15 cellular contexts compared by ENCODE assay signal in the genomic region with DNA sequence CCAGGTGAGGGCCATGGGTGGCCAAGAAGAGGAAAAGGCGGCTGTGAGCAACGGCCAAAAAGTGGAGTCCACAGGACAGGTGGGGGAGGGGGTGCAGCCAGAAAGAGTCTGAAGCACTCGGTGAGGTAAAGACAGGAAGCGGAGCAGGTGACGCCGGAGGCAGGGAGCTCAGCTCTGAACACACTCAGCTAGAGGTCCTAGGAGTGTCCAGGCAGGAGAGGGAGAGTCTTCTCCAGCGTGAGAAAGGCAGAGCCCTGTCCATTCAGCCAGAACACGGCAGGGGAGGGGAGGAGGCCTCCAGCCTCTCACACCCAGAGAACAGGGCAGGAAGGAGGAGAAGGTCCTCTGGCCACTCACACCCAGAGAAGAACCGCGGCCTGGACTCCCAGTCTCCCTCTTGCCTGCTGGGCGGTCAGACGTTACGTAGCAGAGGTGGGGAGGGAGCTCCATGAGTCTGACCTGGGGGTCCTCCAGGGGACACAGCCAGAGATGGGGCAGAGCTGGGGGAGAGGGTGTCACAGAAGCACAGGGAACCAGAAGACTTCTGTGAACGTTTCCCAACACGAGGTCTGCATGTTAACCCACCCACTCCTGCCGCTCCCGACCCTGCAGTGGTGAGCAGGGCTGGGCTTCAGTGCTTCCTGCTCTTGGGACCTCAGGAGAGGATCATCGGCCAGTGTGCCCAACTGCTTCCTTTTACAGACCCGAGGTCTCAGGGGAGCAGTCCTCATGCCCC.
DNase-seq lines count a peak whose midpoint lies in the region; ATAC-seq and TF ChIP-seq lines count a peak whose summit lies in the region.
"Had no signal": no experiment of that assay in that cellular context is flagged by ENCODE, and none has a peak within 500 bp of the region (broad histone marks: within the 10 kb centered on the region; RNA-seq: fewer than 3 reads in every experiment).

No MANE protein-coding gene starts in this region.

- ATAC-seq in GM18861 (IDR thresholded peaks at IDR 0.05; ENCODE audit: unreplicated experiment) = no peak
- ATAC-seq in GM21515 (IDR thresholded peaks at IDR 0.05; ENCODE audit: unreplicated experiment) = no peak
- ATAC-seq: effector memory CD8-positive, alpha-beta T cell had no signal

- H3K4me1 Mint-ChIP-seq in endodermal cell = peaks cover 3% of the 10 kb centered on the region
- H3K4me1 Mint-ChIP-seq in nephron = peaks cover 9% of the 10 kb centered on the region

- H3K27me3 ChIP-seq in BLaER1 treated with 17β-estradiol and CSF1 and Interleukin-3, amounts not matched to agents 10 nM and 100 nM = no peaks in the 10 kb centered on the region
- H3K27me3 ChIP-seq in endodermal cell (ENCODE audit: control insufficient read depth, insufficient read depth, low read length, poor library complexity, severe bottlenecking) = no peaks in the 10 kb centered on the region
- H3K27me3 ChIP-seq: MG63, ovary had no signal

- H3K9me3 ChIP-seq in BLaER1 treated with 17β-estradiol and CSF1 and Interleukin-3, amounts not matched to agents 10 nM and 100 nM (replicated peaks in 1 of 11) = no peaks in the 10 kb centered on the region
- H3K9me3 ChIP-seq in endodermal cell (ENCODE audit: control insufficient read depth, low read length) = no peaks in the 10 kb centered on the region
- H3K9me3 ChIP-seq: MG63, ovary had no signal

- peak overlapping the region; percentile 45 to 87 (median 65) for H3K4me2 ChIP-seq in BLaER1 treated with 17β-estradiol and CSF1 and Interleukin-3, amounts not matched to agents 10 nM and 100 nM

- H3K27me3 Mint-ChIP-seq in endodermal cell (ENCODE audit: insufficient read depth) (no peaks in the 10 kb centered on the region), nephron (ENCODE audit: low read depth) (no peaks in the 10 kb centered on the region)
- H3K27me3 Mint-ChIP-seq: effector memory CD8-positive, alpha-beta T cell had no signal

- H3K4me3 ChIP-seq in BLaER1 treated with 17β-estradiol and CSF1 and Interleukin-3, amounts not matched to agents 10 nM and 100 nM = no peak overlapping the region; a peak in 1 of 20 replicates
- H3K4me3 ChIP-seq in NB4 (ENCODE audit: low read depth, low read length) = no peak overlapping the region
- H3K4me3 ChIP-seq in endodermal cell (ENCODE audit: low read length) = no peak overlapping the region
- H3K4me3 ChIP-seq: MG63, ovary had no signal

- H3K36me3 Mint-ChIP-seq in endodermal cell (ENCODE audit: low read depth) (peaks cover 27% of the 10 kb centered on the region), nephron (ENCODE audit: low read depth) (peaks cover 14% of the 10 kb centered on the region)

- H4K20me1 ChIP-seq in BLaER1 treated with 17β-estradiol and CSF1 and Interleukin-3, amounts not matched to agents 10 nM and 100 nM = peaks cover 7 to 85% (median 31%) of the 10 kb centered on the region in 11 experiments; a peak in 15 of 22 replicates

- peak overlapping the region in 7 of 11 experiments; percentile 9 to 48 (median 37); a peak in 9 of 22 replicates for H3K27ac ChIP-seq in BLaER1 treated with 17β-estradiol and CSF1 and Interleukin-3, amounts not matched to agents 10 nM and 100 nM
- no peak overlapping the region for H3K27ac ChIP-seq in endodermal cell (ENCODE audit: low read depth, low read length)
- H3K27ac ChIP-seq: ovary had no signal

- peaks cover 8 to 86% (median 41%) of the 10 kb centered on the region in 11 experiments; a peak in 18 of 22 replicates for H3K36me3 ChIP-seq in BLaER1 treated with 17β-estradiol and CSF1 and Interleukin-3, amounts not matched to agents 10 nM and 100 nM
- peaks cover 8% of the 10 kb centered on the region for H3K36me3 ChIP-seq in endodermal cell (ENCODE audit: control insufficient read depth, insufficient read depth, low read length)
- H3K36me3 ChIP-seq: MG63, ovary had no signal

- no peak for TF ChIP-seq POLR2A in NB4 (IDR thresholded peaks at IDR 0.05; ENCODE audit: extremely low read depth, insufficient read length)

- H3K4me3 Mint-ChIP-seq in endodermal cell (no peak overlapping the region), nephron (no peak overlapping the region)
- H3K4me3 Mint-ChIP-seq: effector memory CD8-positive, alpha-beta T cell had no signal

- TF ChIP-seq CTCF in NB4 (IDR thresholded peaks at IDR 0.05; ENCODE audit: low read depth, low read length) (no peak), endodermal cell (conservative IDR thresholded peaks at IDR 0.05) (no peak), nephron (IDR thresholded peaks at IDR 0.05; ENCODE audit: unreplicated experiment in 3 of 3) (no peak)

- peaks cover 22 to 76% (median 49%) of the 10 kb centered on the region in 10 experiments for H3K4me1 ChIP-seq in BLaER1 treated with 17β-estradiol and CSF1 and Interleukin-3, amounts not matched to agents 10 nM and 100 nM
- H3K4me1 ChIP-seq in endodermal cell (ENCODE audit: control insufficient read depth, insufficient read depth, low read length) = no peaks in the 10 kb centered on the region

- DNase-seq in NB4 (ENCODE audit: low read depth) = peak; percentile 39
- no peak for DNase-seq in endodermal cell
- no peak for DNase-seq in NCI-H2107 (lab: John Stamatoyannopoulos, UW)
- no peak for DNase-seq in middle frontal gyrus (ENCODE audit: extremely low spot score, low spot score)
- DNase-seq: activated CD4-positive, alpha-beta T cell treated with anti-CD3 and anti-CD28 coated beads for 48 hours; activated T-cell treated with anti-CD3 and anti-CD28 coated beads, Interleukin-2, amount 50 U/mL, for 48 hours; effector memory CD8-positive, alpha-beta T cell; MG63; NCI-H2227 treated with DMSO at 0.1 percent for 48 hours; T-helper 1 cell had no signal

- WGBS in endodermal cell (ENCODE audit: insufficient coverage in 1 of 2, insufficient read length in 1 of 2), 2 experiments = 93 to 96% methylated on average over 15 to 19 of the region's 19 CpGs

- peak overlapping the region in 10 of 11 experiments; percentile 17 to 56 (median 35); a peak in 14 of 22 replicates for H3K9ac ChIP-seq in BLaER1 treated with 17β-estradiol and CSF1 and Interleukin-3, amounts not matched to agents 10 nM and 100 nM
- no peak overlapping the region for H3K9ac ChIP-seq in endodermal cell (ENCODE audit: extremely low read depth, low read length, poor library complexity, severe bottlenecking)

- H3K27ac Mint-ChIP-seq in endodermal cell (peak overlapping the region; percentile 69), nephron (peak overlapping the region; percentile 67 to 96 (median 88))

- no peaks in the 10 kb centered on the region for H3K9me3 Mint-ChIP-seq in endodermal cell
- no peaks in the 10 kb centered on the region for H3K9me3 Mint-ChIP-seq in nephron
- H3K9me3 Mint-ChIP-seq: effector memory CD8-positive, alpha-beta T cell had no signal
